Comparison of ENCODE assay signal across 1 cellular context in the genomic region with DNA sequence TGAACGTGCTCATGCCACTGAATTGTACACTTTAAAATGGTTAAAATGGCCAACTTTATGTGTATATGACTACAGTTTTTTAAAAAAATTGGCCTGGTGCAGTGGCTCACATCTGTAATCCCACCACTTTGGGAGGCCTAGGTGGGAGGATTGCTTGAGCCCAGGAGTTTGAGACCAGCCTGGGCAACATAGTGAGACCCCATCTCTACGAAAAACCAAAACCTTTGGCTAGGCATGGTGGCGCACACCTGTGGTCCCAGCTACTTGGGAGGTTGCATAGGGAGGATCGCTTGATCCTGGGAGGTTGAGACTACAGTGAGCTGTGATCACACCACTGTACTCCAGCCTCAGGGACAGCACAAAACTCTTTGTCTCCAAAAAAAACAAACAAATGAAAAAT.
TF ChIP-seq lines count a peak whose summit lies in the region.

No MANE protein-coding gene starts in this region.

TF ChIP-seq in HepG2, 621 proteins besides CTCF, POLR2A, EP300 and RAD21:
- peak; percentile 20; the same call in 1 of the 2 replicates for TF ChIP-seq ZNF121 (CRISPR knock-in tag; IDR thresholded peaks at IDR 0.05)
- TF ChIP-seq ZNF34 (CRISPR knock-in tag; IDR thresholded peaks at IDR 0.05; ENCODE audit: borderline replicate concordance), result no peak
